20 cellular contexts compared by ENCODE assay signal in genomic region chr4:152415980-152416379, GRCh38.
A peak's percentile ranks its signal among the peaks of the same experiment; 100 is the strongest.
DNase-seq lines count a peak whose midpoint lies in the region; ATAC-seq and TF ChIP-seq lines count a peak whose summit lies in the region.
"Had no signal": no experiment of that assay in that cellular context is flagged by ENCODE, and none has a peak within 500 bp of the region (broad histone marks: within the 10 kb centered on the region; RNA-seq: fewer than 3 reads in every experiment).

No MANE protein-coding gene starts in this region.

- H3K36me3 Mint-ChIP-seq in HFFc6 (ENCODE audit: low read depth) (no peaks in the 10 kb centered on the region), endodermal cell (ENCODE audit: low read depth) (no peaks in the 10 kb centered on the region), glutamatergic neuron (ENCODE audit: unreplicated experiment) (no peaks in the 10 kb centered on the region)

- TF ChIP-seq CTCF in HFFc6 (IDR thresholded peaks at IDR 0.05) (no peak), astrocyte of the spinal cord (IDR thresholded peaks at IDR 0.05; ENCODE audit: low read depth, low read length) (no peak), endodermal cell (conservative IDR thresholded peaks at IDR 0.05) (no peak), glutamatergic neuron (IDR thresholded peaks at IDR 0.05; ENCODE audit: partially characterized antibody, unreplicated experiment) (no peak)

- H3K4me1 Mint-ChIP-seq in HFFc6 (ENCODE audit: low read depth) (peaks cover 34% of the 10 kb centered on the region), endodermal cell (peaks cover 7% of the 10 kb centered on the region), glutamatergic neuron (ENCODE audit: low read depth, unreplicated experiment) (no peaks in the 10 kb centered on the region)

- H3K9me3 Mint-ChIP-seq in HFFc6: no peaks in the 10 kb centered on the region
- H3K9me3 Mint-ChIP-seq in endodermal cell: no peaks in the 10 kb centered on the region
- H3K9me3 Mint-ChIP-seq in glutamatergic neuron (ENCODE audit: unreplicated experiment): no peaks in the 10 kb centered on the region
- H3K9me3 Mint-ChIP-seq: brain; stimulated activated naive CD8-positive, alpha-beta T cell treated with anti-CD3 and anti-CD28 coated beads, Interleukin-15, Interleukin-2, amounts not matched to agents 100 ng/mL and 50 ng/mL, for 24 hours had no signal

- H3K4me3 Mint-ChIP-seq in HFFc6 (peak overlapping the region; percentile 43), endodermal cell (no peak overlapping the region), glutamatergic neuron (ENCODE audit: unreplicated experiment) (no peak overlapping the region)
- H3K4me3 Mint-ChIP-seq: brain; stimulated activated naive CD8-positive, alpha-beta T cell treated with anti-CD3 and anti-CD28 coated beads, Interleukin-15, Interleukin-2, amounts not matched to agents 100 ng/mL and 50 ng/mL, for 24 hours had no signal

- no peak overlapping the region for H3K9ac ChIP-seq in endodermal cell (ENCODE audit: extremely low read depth, low read length, poor library complexity, severe bottlenecking)
- H3K9ac ChIP-seq: BLaER1 had no signal

- DNase-seq in AG08396 (ENCODE audit: low spot score) (peak; percentile 12), HFFc6 (peak; percentile 65), astrocyte of the spinal cord (ENCODE audit: low read depth, low spot score) (peak; percentile 45), iris pigment epithelial cell (ENCODE audit: low read depth) (peak; percentile 76), endodermal cell (no peak), glutamatergic neuron (no peak), activated gamma-delta T cell (lab: John Stamatoyannopoulos, UW) (no peak)
- DNase-seq: effector CD4-positive, alpha-beta T cell; H7; mucosa of descending colon; NCI-H187; NCI-H69; nucleus accumbens; spleen; upper lobe of right lung had no signal

- WGBS in endodermal cell (ENCODE audit: insufficient coverage in 1 of 2, insufficient read length in 1 of 2), 2 experiments: 95% methylated on average over 2 of the region's 2 CpGs; no CpG with 5 or more reads in 1 of the 2 experiments

- H3K27me3 Mint-ChIP-seq in HFFc6 (ENCODE audit: insufficient read depth) (no peaks in the 10 kb centered on the region), endodermal cell (ENCODE audit: insufficient read depth) (no peaks in the 10 kb centered on the region), glutamatergic neuron (ENCODE audit: unreplicated experiment) (peaks cover 2% of the 10 kb centered on the region)
- H3K27me3 Mint-ChIP-seq: brain; stimulated activated naive CD8-positive, alpha-beta T cell treated with anti-CD3 and anti-CD28 coated beads, Interleukin-15, Interleukin-2, amounts not matched to agents 100 ng/mL and 50 ng/mL, for 24 hours had no signal

- no peak overlapping the region for H3K4me3 ChIP-seq in astrocyte of the spinal cord (ENCODE audit: low read depth, low read length)
- no peak overlapping the region for H3K4me3 ChIP-seq in endodermal cell (ENCODE audit: low read length)
- H3K4me3 ChIP-seq: BLaER1, GM12878, mucosa of descending colon, spleen, upper lobe of right lung had no signal

- in situ Hi-C loops in astrocyte of the spinal cord (cut with HindIII; ENCODE audit: low sequenced_read_pairs): no loop called here

- no peak for ATAC-seq in GM18870 (IDR thresholded peaks at IDR 0.05; ENCODE audit: unreplicated experiment)
- ATAC-seq: mucosa of descending colon, upper lobe of right lung had no signal

- no peaks in the 10 kb centered on the region for H3K4me1 ChIP-seq in endodermal cell (ENCODE audit: control insufficient read depth, insufficient read depth, low read length)
- H3K4me1 ChIP-seq: BLaER1 had no signal

- H3K27ac Mint-ChIP-seq in HFFc6 (peak overlapping the region; percentile 13), endodermal cell (no peak overlapping the region), glutamatergic neuron (ENCODE audit: unreplicated experiment) (no peak overlapping the region)
- H3K27ac Mint-ChIP-seq: brain; stimulated activated naive CD8-positive, alpha-beta T cell treated with anti-CD3 and anti-CD28 coated beads, Interleukin-15, Interleukin-2, amounts not matched to agents 100 ng/mL and 50 ng/mL, for 24 hours had no signal

- no peaks in the 10 kb centered on the region for H3K9me3 ChIP-seq in endodermal cell (ENCODE audit: control insufficient read depth, low read length)
- H3K9me3 ChIP-seq: BLaER1, mucosa of descending colon, spleen, upper lobe of right lung had no signal

- no peaks in the 10 kb centered on the region for H3K36me3 ChIP-seq in endodermal cell (ENCODE audit: control insufficient read depth, insufficient read depth, low read length)
- H3K36me3 ChIP-seq: upper lobe of right lung had no signal

- H3K27me3 ChIP-seq in endodermal cell (ENCODE audit: control insufficient read depth, insufficient read depth, low read length, poor library complexity, severe bottlenecking): no peaks in the 10 kb centered on the region
- H3K27me3 ChIP-seq: BLaER1, spleen, upper lobe of right lung had no signal

- H3K27ac ChIP-seq in endodermal cell (ENCODE audit: low read depth, low read length): no peak overlapping the region
- H3K27ac ChIP-seq: BLaER1, spleen, upper lobe of right lung had no signal

Comparison
In these comparisons a context has a peak if more than half of its experiments do, and no peak if none do; other contexts are left out.
1. DNase-seq: peak in AG08396 (single experiment), HFFc6 (single experiment), astrocyte of the spinal cord (single experiment) and iris pigment epithelial cell (single experiment); none in endodermal cell (single experiment), glutamatergic neuron (single experiment) and activated gamma-delta T cell (single experiment).